Comparison of ENCODE assay signal across 16 cellular contexts in genomic region chr1:59279651-59280050, GRCh38. TPM values are rescaled to one million over a fixed set of nuclear protein-coding genes. Genes with fewer than 3 reads are reported as not detected.
A peak's percentile ranks its signal among the peaks of the same experiment; 100 is the strongest.
DNase-seq lines count a peak whose midpoint lies in the region; ATAC-seq, FAIRE-seq and TF ChIP-seq lines count a peak whose summit lies in the region.
"Had no signal": no experiment of that assay in that cellular context is flagged by ENCODE, and none has a peak within 500 bp of the region (broad histone marks: within the 10 kb centered on the region; RNA-seq: fewer than 3 reads in every experiment).

No MANE protein-coding gene starts in this region.

- H2BK15ac ChIP-seq in IMR-90 (ENCODE audit: low read depth, low read length): peak overlapping the region; percentile 44; the same call in 1 of the 3 replicates

- no peak overlapping the region for H2BK20ac ChIP-seq in IMR-90 (ENCODE audit: low read depth, low read length)

- no peak overlapping the region for H2AK5ac ChIP-seq in IMR-90 (ENCODE audit: low read depth, low read length)

- H4K8ac ChIP-seq in IMR-90 (ENCODE audit: low read depth in 2 of 2, low read length in 2 of 2): no peak overlapping the region

- intact Hi-C loops in IMR-90 (cut with micrococcal nuclease) (no loop called here), mammary epithelial cell (cut with micrococcal nuclease) (no loop called here), lower lobe of right lung (cut with DNase I) (no loop called here)

- CTCF ChIA-PET in IMR-90 (lab: Yijun Ruan, JAX): interaction anchor here (0.5 to 0.6 kb wide), 2 partner anchors 140 to 176 kb away, joined by 3 read pairs; no protein-coding TSS in a partner anchor
- CTCF ChIA-PET in mammary epithelial cell (lab: Charles Lee; ENCODE audit: low non-redundant PET): no interaction called here

- H3K56ac ChIP-seq in IMR-90 (ENCODE audit: extremely low read depth, insufficient read depth, low read length): no peak overlapping the region

- no TSS peak for BruUV-seq in IMR-90 (replicated peaks; lab: Mats Ljungman, UMichigan)
- BruUV-seq in mammary epithelial cell (replicated peaks; lab: Mats Ljungman, UMichigan): no TSS peak

- no peak overlapping the region for H3K9ac ChIP-seq in IMR-90 (ENCODE audit: low read depth, low read length)
- no peak overlapping the region for H3K9ac ChIP-seq in mammary epithelial cell (ENCODE audit: insufficient read depth, low read length)

- H3K18ac ChIP-seq in IMR-90 (ENCODE audit: low read depth, low read length): no peak overlapping the region

- H3K27ac ChIP-seq in IMR-90 (ENCODE audit: insufficient read depth, low read length): no peak overlapping the region
- no peak overlapping the region for H3K27ac ChIP-seq in mammary epithelial cell (ENCODE audit: insufficient read depth, low read depth, low read length)
- H3K27ac ChIP-seq in foreskin keratinocyte: no peak overlapping the region
- H3K27ac ChIP-seq in lower lobe of right lung: no peak overlapping the region
- H3K27ac ChIP-seq: Peyer's patch had no signal

- no peaks in the 10 kb centered on the region for H3K27me3 ChIP-seq in IMR-90 (ENCODE audit: control insufficient read depth, insufficient read depth, low read length)
- H3K27me3 ChIP-seq in mammary epithelial cell (ENCODE audit: insufficient read depth, low read length): no peaks in the 10 kb centered on the region
- no peaks in the 10 kb centered on the region for H3K27me3 ChIP-seq in foreskin keratinocyte
- no peaks in the 10 kb centered on the region for H3K27me3 ChIP-seq in lower lobe of right lung (ENCODE audit: low read depth)
- H3K27me3 ChIP-seq: MG63, Peyer's patch had no signal

- no peak overlapping the region for H2BK5ac ChIP-seq in IMR-90 (ENCODE audit: low read depth, low read length, poor library complexity, severe bottlenecking)

- peak; percentile 29; the same call in 1 of the 2 replicates for ATAC-seq in IMR-90 (ENCODE audit: low read depth)
- ATAC-seq in foreskin keratinocyte: peak; percentile 15
- no peak for ATAC-seq in lower lobe of right lung

- no peaks in the 10 kb centered on the region for H3K79me2 ChIP-seq in mammary epithelial cell (ENCODE audit: insufficient read depth, low read length)

- H3K79me1 ChIP-seq in IMR-90 (ENCODE audit: low read depth in 1 of 2, low read length in 2 of 2): no peaks in the 10 kb centered on the region

- no peaks in the 10 kb centered on the region for H3K9me1 ChIP-seq in IMR-90 (ENCODE audit: insufficient read depth, low read length)

- no peak overlapping the region for H2AK9ac ChIP-seq in IMR-90 (replicated peaks; ENCODE audit: low read depth, low read length, poor library complexity)

- FAIRE-seq in RCC 7860 (lab: Jason Lieb, UNC): no peak

- no peak overlapping the region for H4K5ac ChIP-seq in IMR-90 (ENCODE audit: low read depth, low read length)

- H3K36me3 ChIP-seq in IMR-90 (ENCODE audit: control insufficient read depth, insufficient read depth, low read length) (no peaks in the 10 kb centered on the region), mammary epithelial cell (ENCODE audit: insufficient read depth, low read length) (no peaks in the 10 kb centered on the region), lower lobe of right lung (no peaks in the 10 kb centered on the region)
- H3K36me3 ChIP-seq: MG63, Peyer's patch had no signal

- POLR2A ChIA-PET in IMR-90 (lab: Charles Lee; ENCODE audit: unreplicated experiment): no interaction called here

- DNase-seq in IMR-90: no peak
- peak; percentile 16 for DNase-seq in mammary epithelial cell
- no peak for DNase-seq in foreskin keratinocyte
- no peak for DNase-seq in NCI-H524 treated with DMSO at 0.1 percent for 48 hours (lab: John Stamatoyannopoulos, UW)
- no peak for DNase-seq in lower lobe of right lung
- DNase-seq in RCC 7860 (ENCODE audit: low spot score): no peak
- DNase-seq in activated T-cell treated with anti-CD3 and anti-CD28 coated beads, Interleukin-2, amount 50 U/mL, for 1 hour: no peak
- DNase-seq: DMS79 treated with DMSO at 0.1 percent for 48 hours; H7; MG63; NCI-H1092 treated with DMSO at 0.1 percent for 48 hours; NCI-H2081; NCI-H748 treated with DMSO at 0.1 percent for 48 hours; NK-92 treated with Interleukin-12 subunit alpha and Interleukin-12 subunit beta, amount 100 ng/mL, for 24 hours; Peyer's patch; Right ventricle myocardium superior had no signal

- H3K4me3 ChIP-seq in IMR-90 (ENCODE audit: insufficient read depth, low read depth, low read length) (no peak overlapping the region), mammary epithelial cell (replicated peaks in 1 of 3; ENCODE audit: insufficient read depth in 1 of 3, low read depth in 2 of 3, low read length in 3 of 3) (no peak overlapping the region), lower lobe of right lung (no peak overlapping the region)
- H3K4me3 ChIP-seq: MG63, Peyer's patch had no signal

- dilution Hi-C loops in IMR-90 (cut with HindIII; ENCODE audit: low sequenced_read_pairs, unreplicated experiment) (no loop called here), mammary epithelial cell (cut with HindIII; ENCODE audit: low sequenced_read_pairs) (no loop called here)

- no peaks in the 10 kb centered on the region for H3K9me3 ChIP-seq in IMR-90 (ENCODE audit: control insufficient read depth, insufficient read depth, low read length)
- H3K9me3 ChIP-seq in mammary epithelial cell (replicated peaks; ENCODE audit: insufficient read depth, low read length): no peaks in the 10 kb centered on the region
- no peaks in the 10 kb centered on the region for H3K9me3 ChIP-seq in lower lobe of right lung
- H3K9me3 ChIP-seq: MG63, Peyer's patch had no signal

- in situ Hi-C loops in IMR-90 (cut with MboI; ENCODE audit: low sequenced_read_pairs): loop anchor here (25.0 kb wide), 1 partner anchor 492 kb away; the partner anchor contains the start of gene JUN
- in situ Hi-C loops in mammary epithelial cell (cut with MboI; ENCODE audit: low sequenced_read_pairs in 2 of 2): no loop called here

- TF ChIP-seq CTCF in IMR-90 (conservative IDR thresholded peaks at IDR 0.05; ENCODE audit: low read depth, low read length) (no peak), mammary epithelial cell (conservative IDR thresholded peaks at IDR 0.05 in 1 of 2, IDR thresholded peaks at IDR 0.05 in 1 of 2; ENCODE audit: extremely low read depth in 1 of 2, insufficient read depth in 1 of 2, low read depth in 1 of 2, low read length in 2 of 2) (no peak), foreskin keratinocyte (conservative IDR thresholded peaks at IDR 0.05) (no peak), lower lobe of right lung (IDR thresholded peaks at IDR 0.05) (no peak)

- WGBS in IMR-90 (ENCODE audit: extremely low coverage in 2 of 2, insufficient read length in 1 of 2), 2 experiments: 100% methylated on average over 2 of the region's 5 CpGs; no CpG with 5 or more reads in 1 of the 2 experiments
- 22% methylated on average over 5 of the region's 5 CpGs for WGBS in mammary epithelial cell (ENCODE audit: low coverage, missing lambda C conversion rate)

- H2AFZ ChIP-seq in IMR-90 (replicated peaks; ENCODE audit: low read length, poor library complexity) (peak overlapping the region; percentile 46), mammary epithelial cell (ENCODE audit: low read depth, low read length) (peak overlapping the region; percentile 77)

- TF ChIP-seq POLR2A in IMR-90 (IDR thresholded peaks at IDR 0.05; ENCODE audit: low read depth, low read length): no peak

- H3K14ac ChIP-seq in IMR-90 (replicated peaks; ENCODE audit: low read depth, low read length): no peak overlapping the region

- no peak overlapping the region for H3K23ac ChIP-seq in IMR-90 (ENCODE audit: low read depth, low read length)

- H2BK120ac ChIP-seq in IMR-90 (ENCODE audit: low read depth, low read length): no peak overlapping the region

- H4K20me1 ChIP-seq in IMR-90 (ENCODE audit: insufficient read depth, low read length) (no peaks in the 10 kb centered on the region), mammary epithelial cell (ENCODE audit: insufficient read depth, low read length) (no peaks in the 10 kb centered on the region)

- no peak overlapping the region for H4K91ac ChIP-seq in IMR-90 (ENCODE audit: insufficient read depth, low read depth, low read length)

- H3K4me1 ChIP-seq in IMR-90 (ENCODE audit: control insufficient read depth, insufficient read depth, low read length) (no peaks in the 10 kb centered on the region; the same call in 1 of the 2 replicates), mammary epithelial cell (ENCODE audit: insufficient read depth, low read length) (peaks cover 10% of the 10 kb centered on the region), foreskin keratinocyte (peaks cover 20% of the 10 kb centered on the region), lower lobe of right lung (no peaks in the 10 kb centered on the region)
- H3K4me1 ChIP-seq: Peyer's patch had no signal

- no peak overlapping the region for H3K4me2 ChIP-seq in IMR-90 (ENCODE audit: low read depth, low read length)
- peak overlapping the region; percentile 4 for H3K4me2 ChIP-seq in mammary epithelial cell (ENCODE audit: insufficient read depth, low read depth, low read length)

- no peak overlapping the region for H3K4ac ChIP-seq in IMR-90 (ENCODE audit: low read depth, low read length)

- no peak for TF ChIP-seq RAD21 in IMR-90 (IDR thresholded peaks at IDR 0.05; ENCODE audit: low read length)

TF ChIP-seq in IMR-90, 13 proteins besides CTCF, POLR2A, EP300 and RAD21:
- TF ChIP-seq MAFK (IDR thresholded peaks at IDR 0.05; ENCODE audit: low read depth, low read length) (no peak), BHLHE40 (IDR thresholded peaks at IDR 0.05; ENCODE audit: low read depth, low read length) (no peak), MXI1 (IDR thresholded peaks at IDR 0.05; ENCODE audit: borderline replicate concordance, low read depth, low read length) (no peak), SMC3 (IDR thresholded peaks at IDR 0.05; ENCODE audit: low read depth, low read length) (no peak)
TF ChIP-seq in IMR-90: peak in this region for 0.

RNA-seq across cellular contexts. Expression of gene FGGY, which starts 17.2 kb away (rescaled TPM):
- total RNA-seq in IMR-90 (2012; rRNA removed): 12.8 and 14.0 TPM in 2 replicates
- 5.6 TPM in 2 replicates for polyA plus RNA-seq in IMR-90 (2012; rRNA removed)
- 4.3 and 6.0 TPM in 2 replicates for polyA plus RNA-seq in IMR-90 (2012; cell fraction: cytosol; rRNA removed)
- 2.6 and 7.4 TPM in 2 replicates for polyA plus RNA-seq in IMR-90 (2012; cell fraction: nucleus; rRNA removed; ENCODE audit: low replicate concordance)
- 10 to 100 TPM; 10.3 to 14.7 TPM for total RNA-seq in mammary epithelial cell
- 8.0 TPM for polyA plus RNA-seq in mammary epithelial cell
- polyA minus RNA-seq in mammary epithelial cell: 22.5 TPM
- 8.6 and 9.9 TPM in 2 replicates for total RNA-seq in foreskin keratinocyte
- polyA plus RNA-seq in foreskin keratinocyte: 6.4 and 8.1 TPM in 2 replicates
- 31.4 TPM for total RNA-seq in lower lobe of right lung

Comparison
In these comparisons a context has a peak if more than half of its experiments do, and no peak if none do; other contexts are left out.
1. ATAC-seq: peak in IMR-90 (single experiment) and foreskin keratinocyte (single experiment); none in lower lobe of right lung (0 of 2).